Comparison of ENCODE assay signal across 1 cellular context in the genomic region with DNA sequence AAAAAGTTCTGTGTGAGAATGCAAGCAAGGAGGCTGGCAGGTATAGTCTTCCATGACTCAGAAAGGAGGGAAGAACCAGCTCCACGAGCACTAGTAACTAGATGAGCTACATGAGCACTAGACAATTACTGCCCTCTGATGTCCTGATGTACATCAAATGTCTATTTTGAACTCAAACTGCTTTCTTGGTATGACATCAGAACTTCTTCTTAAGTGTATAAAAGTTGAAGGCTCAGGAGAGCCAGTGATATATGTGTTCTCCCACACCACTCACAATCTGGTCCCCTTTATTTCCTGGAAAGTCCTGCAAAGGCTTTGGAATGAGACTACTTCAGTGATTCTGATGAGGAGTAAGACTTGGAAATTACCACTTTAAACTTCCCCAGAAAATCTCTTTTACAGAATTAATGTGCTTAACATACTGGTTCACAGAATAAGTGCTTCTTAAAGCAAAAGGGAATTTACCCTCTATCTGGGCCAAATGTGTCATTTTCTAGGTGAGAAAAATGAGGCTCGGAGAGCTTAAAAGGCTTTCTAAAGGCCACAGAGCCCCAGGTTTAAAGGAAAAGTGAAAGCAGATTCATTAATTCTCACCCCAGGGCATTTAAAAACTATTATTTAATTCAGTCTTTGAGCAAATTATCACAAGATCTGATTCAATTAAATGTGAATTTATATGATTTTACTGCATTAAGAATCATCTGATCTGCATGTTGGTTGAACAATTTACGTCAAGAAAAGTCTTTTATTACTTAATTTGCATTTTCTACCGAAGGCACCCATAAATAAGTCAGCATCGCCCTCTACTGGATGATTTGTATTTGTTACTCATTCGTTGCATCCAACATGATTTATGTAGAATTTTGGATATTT.
TF ChIP-seq lines count a peak whose summit lies in the region.

No MANE protein-coding gene starts in this region.

TF ChIP-seq in HepG2, 621 proteins besides CTCF, POLR2A, EP300 and RAD21 (continued from another document):
- TF ChIP-seq MAFK (conservative IDR thresholded peaks at IDR 0.05 in 1 of 2, IDR thresholded peaks at IDR 0.05 in 1 of 2; ENCODE audit: low read length in 2 of 2) (0 out of 4 replicates have a peak, but pooled peaks of 1 of the 2 experiments have one; percentile 8), SMC3 (IDR thresholded peaks at IDR 0.05; ENCODE audit: low read length) (peak; percentile 67)
TF ChIP-seq in HepG2: peak in this region for 5.
